ENCODE assay signal across 15 cellular contexts in the genomic region with DNA sequence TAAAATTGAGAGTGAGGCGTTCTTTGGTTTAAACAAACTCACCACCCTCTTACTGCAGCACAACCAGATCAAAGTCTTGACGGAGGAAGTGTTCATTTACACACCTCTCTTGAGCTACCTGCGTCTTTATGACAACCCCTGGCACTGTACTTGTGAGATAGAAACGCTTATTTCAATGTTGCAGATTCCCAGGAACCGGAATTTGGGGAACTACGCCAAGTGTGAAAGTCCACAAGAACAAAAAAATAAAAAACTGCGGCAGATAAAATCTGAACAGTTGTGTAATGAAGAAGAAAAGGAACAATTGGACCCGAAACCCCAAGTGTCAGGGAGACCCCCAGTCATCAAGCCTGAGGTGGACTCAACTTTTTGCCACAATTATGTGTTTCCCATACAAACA. TPM values are rescaled to one million over a fixed set of nuclear protein-coding genes. Genes with fewer than 3 reads are reported as not detected.
DNase-seq lines count a peak whose midpoint lies in the region; ATAC-seq and TF ChIP-seq lines count a peak whose summit lies in the region.
"Had no signal": no experiment of that assay in that cellular context is flagged by ENCODE, and none has a peak within 500 bp of the region (broad histone marks: within the 10 kb centered on the region; RNA-seq: fewer than 3 reads in every experiment).

No MANE protein-coding gene starts in this region.

- intact Hi-C loops in Panc1 (cut with micrococcal nuclease; ENCODE audit: unreplicated experiment) (no loop called here), testis (cut with DNase I; ENCODE audit: low total_unique reads) (no loop called here)

- H3K4me1 ChIP-seq in Panc1 (ENCODE audit: control insufficient read depth, insufficient read depth, low read length): no peaks in the 10 kb centered on the region
- H3K4me1 ChIP-seq in mesodermal cell (ENCODE audit: control insufficient read depth, insufficient read depth, low read length, poor library complexity, severe bottlenecking): peaks cover 23% of the 10 kb centered on the region
- H3K4me1 ChIP-seq in testis: no peaks in the 10 kb centered on the region
- H3K4me1 ChIP-seq in foreskin keratinocyte: no peaks in the 10 kb centered on the region
- H3K4me1 ChIP-seq: BLaER1 had no signal

- TF ChIP-seq CTCF in Panc1 (IDR thresholded peaks at IDR 0.05) (no peak), testis (IDR thresholded peaks at IDR 0.05) (no peak), foreskin keratinocyte (conservative IDR thresholded peaks at IDR 0.05) (no peak)

- CTCF ChIA-PET in Panc1 (lab: Charles Lee): no interaction called here

- no peak for DNase-seq in Panc1 (ENCODE audit: low read depth, low spot score)
- DNase-seq in epithelial cell of prostate (ENCODE audit: low read depth, low spot score): no peak
- DNase-seq in testis: no peak
- no peak for DNase-seq in stimulated activated CD4-positive, alpha-beta T cell treated with anti-CD3 and anti-CD28 coated beads, Interleukin-2, amount 100 ng/mL, for 48 hours
- no peak for DNase-seq in foreskin keratinocyte
- no peak for DNase-seq in DMS79 (lab: John Stamatoyannopoulos, UW)
- DNase-seq: activated CD4-positive, alpha-beta T cell treated with anti-CD3 and anti-CD28 coated beads for 4 hours; activated T-cell treated with anti-CD3 and anti-CD28 coated beads, Interleukin-2, amount 50 U/mL, for 4 hours; KG1; NCI-H524 treated with DMSO at 0.1 percent for 48 hours; PC-9 had no signal

- in situ Hi-C loops in Panc1 (cut with HindIII; ENCODE audit: low pct_unique_long_range_greater_than_20kb, low sequenced_read_pairs): no loop called here

- TF ChIP-seq POLR2A in testis (IDR thresholded peaks at IDR 0.05): no peak

- peak overlapping the region; percentile 31; the same call in 1 of the 2 replicates for H3K27ac ChIP-seq in Panc1 (ENCODE audit: low read length)
- peak overlapping the region; percentile 59 for H3K27ac ChIP-seq in epithelial cell of prostate
- H3K27ac ChIP-seq in mesodermal cell (ENCODE audit: low read depth, low read length, severe bottlenecking): peak overlapping the region; percentile 7
- peak overlapping the region; percentile 69 to 72 for H3K27ac ChIP-seq in testis
- no peak overlapping the region for H3K27ac ChIP-seq in foreskin keratinocyte
- H3K27ac ChIP-seq: BLaER1, neutrophil, PC-9 had no signal

- H3K9me3 ChIP-seq in Panc1 (ENCODE audit: control insufficient read depth, insufficient read depth, low read depth, low read length) (no peaks in the 10 kb centered on the region), mesodermal cell (ENCODE audit: control insufficient read depth, low read length) (no peaks in the 10 kb centered on the region), testis (no peaks in the 10 kb centered on the region)
- H3K9me3 ChIP-seq: BLaER1, neutrophil had no signal

- H3K27me3 ChIP-seq in Panc1 (ENCODE audit: control insufficient read depth, insufficient read depth, low read length) (no peaks in the 10 kb centered on the region), testis (no peaks in the 10 kb centered on the region), foreskin keratinocyte (no peaks in the 10 kb centered on the region)
- H3K27me3 ChIP-seq: BLaER1, neutrophil had no signal

- WGBS in mesodermal cell (ENCODE audit: insufficient coverage in 2 of 2), 2 experiments: 67 to 82% methylated on average over 6 to 7 of the region's 8 CpGs
- WGBS in testis, 2 donors: 54 to 58% methylated on average over 8 of the region's 8 CpGs

- H3K4me3 ChIP-seq in Panc1 (ENCODE audit: low read depth in 2 of 2, low read length in 2 of 2) (no peak overlapping the region), mesodermal cell (ENCODE audit: extremely low read depth, insufficient read depth, low read length, poor library complexity, severe bottlenecking) (no peak overlapping the region), testis (peak overlapping the region in 1 of 2 donors; percentile 4)
- H3K4me3 ChIP-seq: BLaER1, PC-9 had no signal

- no TSS peak for BruUV-seq in Panc1 (replicated peaks; lab: Mats Ljungman, UMichigan)

- no peak for ATAC-seq in Panc1
- ATAC-seq in foreskin keratinocyte: no peak
- no peak for ATAC-seq in GM18519 (IDR thresholded peaks at IDR 0.05; ENCODE audit: low FRiP score, unreplicated experiment)
- ATAC-seq: activated T-cell treated with anti-CD3 and anti-CD28 coated beads, Interleukin-2, amount 50 U/mL, for 4 hours had no signal

- POLR2A ChIA-PET in Panc1 (lab: Charles Lee): no interaction called here

- H3K36me3 ChIP-seq in Panc1 (ENCODE audit: control insufficient read depth, insufficient read depth, low read length): no peaks in the 10 kb centered on the region
- no peaks in the 10 kb centered on the region for H3K36me3 ChIP-seq in mesodermal cell (ENCODE audit: control insufficient read depth, insufficient read depth, low read length)
- no peaks in the 10 kb centered on the region for H3K36me3 ChIP-seq in testis (ENCODE audit: low read depth, missing control alignments)
- H3K36me3 ChIP-seq: BLaER1, neutrophil had no signal

RNA-seq across cellular contexts. Expression of gene LRRC17, which starts 21.5 kb away (rescaled TPM):
- 0.39 TPM for total RNA-seq in Panc1 (2021; ENCODE audit: unreplicated experiment)
- polyA plus RNA-seq in Panc1 (2012; ENCODE audit: insufficient read length): not detected
- polyA plus RNA-seq in mesodermal cell (2013, experiment 1 of 2): 13.8 TPM
- 12.1 TPM for polyA plus RNA-seq in mesodermal cell (2013, experiment 2 of 2)
- total RNA-seq in testis: 1 to 10 TPM; 5.8 to 9.7 TPM
- polyA plus RNA-seq in testis (ENCODE audit: insufficient read depth, low read depth, low replicate concordance): 8.2 TPM
- total RNA-seq in foreskin keratinocyte: 0.27 and 0.46 TPM in 2 replicates
- 0.17 and 0.20 TPM in 2 replicates for polyA plus RNA-seq in foreskin keratinocyte
- total RNA-seq: PC-9 had no signal
